ENCODE assay signal across 28 cellular contexts in the genomic region with DNA sequence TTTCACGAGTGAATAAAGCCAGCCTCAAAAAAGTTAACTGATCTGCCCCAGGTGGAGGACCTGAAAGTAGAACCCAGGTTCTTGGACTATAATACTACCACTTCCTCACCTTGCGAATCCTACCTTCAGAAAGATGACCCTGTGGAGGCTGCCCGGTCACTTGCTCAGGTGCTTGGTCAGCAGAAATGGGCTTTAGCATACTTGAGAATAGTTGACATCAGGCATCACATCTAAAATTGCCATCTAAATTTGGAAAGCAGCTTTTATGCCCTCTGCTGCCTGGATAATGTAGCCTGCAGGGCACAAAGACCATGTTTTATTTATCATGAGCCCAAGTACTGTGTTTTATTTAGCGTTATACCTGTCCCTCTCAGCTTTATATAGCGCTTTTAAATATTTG.
"Had no signal": no experiment of that assay in that cellular context is flagged by ENCODE, and none has a peak within 500 bp of the region (broad histone marks: within the 10 kb centered on the region; RNA-seq: fewer than 3 reads in every experiment).

No MANE protein-coding gene starts in this region.

- FAIRE-seq: bronchial epithelial cell, colon, small intestine had no signal

- H3K4me1 ChIP-seq: uterus had no signal

- H3K27me3 ChIP-seq: esophagus squamous epithelium, uterus had no signal

- H3K27ac ChIP-seq: epithelial cell of prostate, esophagus squamous epithelium, left ventricle myocardium inferior, thoracic aorta, uterus had no signal

- H3K4me3 ChIP-seq: esophagus squamous epithelium, left ventricle myocardium inferior, lung, thoracic aorta, uterus had no signal

- H3K9me3 ChIP-seq: esophagus squamous epithelium, left ventricle myocardium inferior, thoracic aorta, uterus had no signal

- H3K36me3 ChIP-seq: esophagus squamous epithelium, left ventricle myocardium inferior, thoracic aorta, uterus had no signal

- DNase-seq: activated B cell treated with CpG ODN at 0.5 μM for 24 hours; activated CD4-positive, alpha-beta T cell treated with anti-CD3 and anti-CD28 coated beads for 36 hours; activated CD4-positive, alpha-beta T cell treated with anti-CD3 and anti-CD28 coated beads, Interleukin-2, amount 50 U/mL, for 4 hours; activated naive CD4-positive, alpha-beta T cell; activated T-cell treated with anti-CD3 and anti-CD28 coated beads for 4 hours; activated T-cell treated with anti-CD3 and anti-CD28 coated beads, Interleukin-2, amount 50 U/mL, for 72 hours; anterior cingulate cortex; dermis blood vessel endothelial cell; effector CD4-positive, alpha-beta T cell; esophagus squamous epithelium; foreskin melanocyte; islet precursor cell; left ventricle myocardium inferior; mesendoderm; natural killer cell; posterior cingulate gyrus; small intestine; stimulated activated CD4-positive, alpha-beta T cell treated with anti-CD3 and anti-CD28 coated beads, Interleukin-4, amount 100 ng/mL, for 24 hours; T-helper 2 cell; trophoblast cell; uterus had no signal

- ATAC-seq: activated CD4-positive, alpha-beta T cell treated with anti-CD3 and anti-CD28 coated beads for 36 hours; activated T-cell treated with anti-CD3 and anti-CD28 coated beads, Interleukin-2, amount 50 U/mL, for 72 hours; natural killer cell; sciatic nerve; stimulated activated effector memory CD8-positive, alpha-beta T cell treated with anti-CD3 and anti-CD28 coated beads, Interleukin-12 subunit alpha, Interleukin-12 subunit beta, amount 100 ng/mL, for 72 hours had no signal
